Comparison of ENCODE assay signal across 25 cellular contexts in genomic region chr4:182861346-182861745, GRCh38.
"Had no signal": no experiment of that assay in that cellular context is flagged by ENCODE, and none has a peak within 500 bp of the region (broad histone marks: within the 10 kb centered on the region; RNA-seq: fewer than 3 reads in every experiment).

No MANE protein-coding gene starts in this region.

- H3K4me3 ChIP-seq: adrenal gland, body of pancreas, colonic mucosa had no signal

- H3K36me3 ChIP-seq: adrenal gland, colonic mucosa had no signal

- H3K27ac Mint-ChIP-seq: activated CD4-positive, alpha-beta memory T cell treated with anti-CD3 and anti-CD28 coated beads for 36 hours; activated CD4-positive, alpha-beta T cell treated with anti-CD3 and anti-CD28 coated beads for 36 hours; activated CD4-positive, alpha-beta T cell treated with anti-CD3 and anti-CD28 coated beads, Interleukin-2, amount 10 ng/mL, durations not matched to agents 24 days and 14 days; activated CD8-positive, alpha-beta memory T cell treated with anti-CD3 and anti-CD28 coated beads, Interleukin-2, amount 10 ng/mL, durations not matched to agents 7 days and 5 days; activated CD8-positive, alpha-beta T cell treated with anti-CD3 and anti-CD28 coated beads, Interleukin-2, amount 10 ng/mL, durations not matched to agents 7 days and 5 days; activated naive CD4-positive, alpha-beta T cell treated with anti-CD3 and anti-CD28 coated beads for 36 hours; activated naive CD4-positive, alpha-beta T cell treated with anti-CD3 and anti-CD28 coated beads, Interleukin-2, amount 50 U/mL, for 24 hours; activated naive CD8-positive, alpha-beta T cell treated with anti-CD3 and anti-CD28 coated beads for 36 hours; activated naive CD8-positive, alpha-beta T cell treated with anti-CD3 and anti-CD28 coated beads, Interleukin-2, amount 50 U/mL, for 24 hours; activated T-helper 1 cell treated with anti-CD3 and anti-CD28 coated beads, Interleukin-12 subunit alpha, Interleukin-12 subunit beta, Interleukin-2, Interleukin-4 antibody, amounts not matched to agents 30 ng/mL and 10 ng/mL and 1 ng/mL, durations not matched to agents 14 hours and 24 hours and 36 hours; activated T-helper 2 cell treated with anti-CD3 and anti-CD28 coated beads, Interferon-gamma antibody, Interleukin-2, Interleukin-4, amounts not matched to agents 10 μg/mL and 5 μg/mL and 100 μg/mL, durations not matched to agents 14 hours and 24 hours and 36 hours had no signal

- DNase-seq: activated CD4-positive, alpha-beta memory T cell treated with anti-CD3 and anti-CD28 coated beads for 36 hours; activated CD4-positive, alpha-beta T cell treated with anti-CD3 and anti-CD28 coated beads for 36 hours; activated CD4-positive, alpha-beta T cell treated with anti-CD3 and anti-CD28 coated beads, Interleukin-2, amount 10 ng/mL, durations not matched to agents 24 days and 14 days; activated CD4-positive, CD25-positive, alpha-beta regulatory T cell; activated CD4-positive, CD25-positive, alpha-beta regulatory T cell treated with anti-CD3 and anti-CD28 coated beads, Interleukin-2, amount 50 U/mL, for 72 hours; activated CD8-positive, alpha-beta memory T cell treated with anti-CD3 and anti-CD28 coated beads, Interleukin-2, amount 10 ng/mL, durations not matched to agents 7 days and 5 days; activated CD8-positive, alpha-beta memory T cell treated with anti-CD3 and anti-CD28 coated beads, Interleukin-2, amount 50 U/mL, for 4 hours; activated CD8-positive, alpha-beta T cell treated with anti-CD3 and anti-CD28 coated beads, Interleukin-2, amount 10 ng/mL, durations not matched to agents 7 days and 5 days; activated effector memory CD4-positive, alpha-beta T cell treated with anti-CD3 and anti-CD28 coated beads, Interleukin-2, amount 50 U/mL, for 16 hours; activated naive CD4-positive, alpha-beta T cell treated with anti-CD3 and anti-CD28 coated beads for 36 hours; activated naive CD8-positive, alpha-beta T cell treated with anti-CD3 and anti-CD28 coated beads for 36 hours; activated naive CD8-positive, alpha-beta T cell treated with anti-CD3 and anti-CD28 coated beads, Interleukin-2, amount 50 U/mL, for 24 hours; activated T-cell treated with anti-CD3 and anti-CD28 coated beads, Interleukin-2, amount 50 U/mL, for 1 hour; activated T-cell treated with anti-CD3 and anti-CD28 coated beads, Interleukin-2, amount 50 U/mL, for 48 hours; adrenal gland; amygdala; caudate nucleus; colonic mucosa; effector CD8-positive, alpha-beta T cell; foreskin fibroblast; T-helper 2 cell had no signal

- ATAC-seq: activated CD4-positive, alpha-beta T cell treated with anti-CD3 and anti-CD28 coated beads for 36 hours; activated CD8-positive, alpha-beta memory T cell treated with anti-CD3 and anti-CD28 coated beads, Interleukin-2, amount 10 ng/mL, durations not matched to agents 7 days and 5 days; activated CD8-positive, alpha-beta T cell treated with anti-CD3 and anti-CD28 coated beads, Interleukin-2, amount 10 ng/mL, durations not matched to agents 7 days and 5 days; activated naive CD8-positive, alpha-beta T cell treated with anti-CD3 and anti-CD28 coated beads, Interleukin-2, amount 50 U/mL, for 24 hours had no signal

- H3K9me3 ChIP-seq: adrenal gland, body of pancreas, colonic mucosa had no signal

- H3K27ac ChIP-seq: adrenal gland, colonic mucosa had no signal

- H3K36me3 Mint-ChIP-seq: activated CD8-positive, alpha-beta memory T cell treated with anti-CD3 and anti-CD28 coated beads, Interleukin-2, amount 10 ng/mL, durations not matched to agents 7 days and 5 days; activated naive CD4-positive, alpha-beta T cell treated with anti-CD3 and anti-CD28 coated beads, Interleukin-2, amount 50 U/mL, for 24 hours had no signal

- H3K4me1 Mint-ChIP-seq: activated CD4-positive, alpha-beta T cell treated with anti-CD3 and anti-CD28 coated beads for 36 hours; activated CD4-positive, alpha-beta T cell treated with anti-CD3 and anti-CD28 coated beads, Interleukin-2, amount 10 ng/mL, durations not matched to agents 24 days and 14 days; activated CD8-positive, alpha-beta memory T cell treated with anti-CD3 and anti-CD28 coated beads, Interleukin-2, amount 10 ng/mL, durations not matched to agents 7 days and 5 days; activated naive CD4-positive, alpha-beta T cell treated with anti-CD3 and anti-CD28 coated beads, Interleukin-2, amount 50 U/mL, for 24 hours; activated naive CD8-positive, alpha-beta T cell treated with anti-CD3 and anti-CD28 coated beads for 36 hours; activated naive CD8-positive, alpha-beta T cell treated with anti-CD3 and anti-CD28 coated beads, Interleukin-2, amount 50 U/mL, for 24 hours had no signal

- H3K4me1 ChIP-seq: colonic mucosa had no signal

- H3K27me3 Mint-ChIP-seq: activated CD4-positive, alpha-beta memory T cell treated with anti-CD3 and anti-CD28 coated beads for 36 hours; activated CD4-positive, alpha-beta T cell treated with anti-CD3 and anti-CD28 coated beads for 36 hours; activated CD4-positive, alpha-beta T cell treated with anti-CD3 and anti-CD28 coated beads, Interleukin-2, amount 10 ng/mL, durations not matched to agents 24 days and 14 days; activated CD8-positive, alpha-beta memory T cell treated with anti-CD3 and anti-CD28 coated beads, Interleukin-2, amount 10 ng/mL, durations not matched to agents 7 days and 5 days; activated naive CD4-positive, alpha-beta T cell treated with anti-CD3 and anti-CD28 coated beads, Interleukin-2, amount 50 U/mL, for 24 hours; activated naive CD8-positive, alpha-beta T cell treated with anti-CD3 and anti-CD28 coated beads for 36 hours had no signal

- H3K27me3 ChIP-seq: adrenal gland, body of pancreas, colonic mucosa had no signal

- H3K9me3 Mint-ChIP-seq: activated CD4-positive, alpha-beta T cell treated with anti-CD3 and anti-CD28 coated beads, Interleukin-2, amount 10 ng/mL, durations not matched to agents 24 days and 14 days; activated naive CD4-positive, alpha-beta T cell treated with anti-CD3 and anti-CD28 coated beads, Interleukin-2, amount 50 U/mL, for 24 hours; activated T-helper 1 cell treated with anti-CD3 and anti-CD28 coated beads, Interleukin-12 subunit alpha, Interleukin-12 subunit beta, Interleukin-2, Interleukin-4 antibody, amounts not matched to agents 30 ng/mL and 10 ng/mL and 1 ng/mL, durations not matched to agents 14 hours and 24 hours and 36 hours; activated T-helper 2 cell treated with anti-CD3 and anti-CD28 coated beads, Interferon-gamma antibody, Interleukin-2, Interleukin-4, amounts not matched to agents 10 μg/mL and 5 μg/mL and 100 μg/mL, durations not matched to agents 14 hours and 24 hours and 36 hours had no signal

- H3K4me3 Mint-ChIP-seq: activated CD4-positive, alpha-beta memory T cell treated with anti-CD3 and anti-CD28 coated beads for 36 hours; activated CD4-positive, alpha-beta T cell treated with anti-CD3 and anti-CD28 coated beads for 36 hours; activated CD4-positive, alpha-beta T cell treated with anti-CD3 and anti-CD28 coated beads, Interleukin-2, amount 10 ng/mL, durations not matched to agents 24 days and 14 days; activated CD8-positive, alpha-beta memory T cell treated with anti-CD3 and anti-CD28 coated beads, Interleukin-2, amount 10 ng/mL, durations not matched to agents 7 days and 5 days; activated CD8-positive, alpha-beta T cell treated with anti-CD3 and anti-CD28 coated beads, Interleukin-2, amount 10 ng/mL, durations not matched to agents 7 days and 5 days; activated naive CD4-positive, alpha-beta T cell treated with anti-CD3 and anti-CD28 coated beads for 36 hours; activated naive CD4-positive, alpha-beta T cell treated with anti-CD3 and anti-CD28 coated beads, Interleukin-2, amount 50 U/mL, for 24 hours; activated naive CD8-positive, alpha-beta T cell treated with anti-CD3 and anti-CD28 coated beads for 36 hours; activated naive CD8-positive, alpha-beta T cell treated with anti-CD3 and anti-CD28 coated beads, Interleukin-2, amount 50 U/mL, for 24 hours; activated T-helper 1 cell treated with anti-CD3 and anti-CD28 coated beads, Interleukin-12 subunit alpha, Interleukin-12 subunit beta, Interleukin-2, Interleukin-4 antibody, amounts not matched to agents 30 ng/mL and 10 ng/mL and 1 ng/mL, durations not matched to agents 14 hours and 24 hours and 36 hours had no signal
